Comparison of ENCODE assay signal across 12 cellular contexts in genomic region chr2:100581265-100581612, GRCh38. TPM values are rescaled to one million over a fixed set of nuclear protein-coding genes. Genes with fewer than 3 reads are reported as not detected.
DNase-seq lines count a peak whose midpoint lies in the region; ATAC-seq and TF ChIP-seq lines count a peak whose summit lies in the region.
"Had no signal": no experiment of that assay in that cellular context is flagged by ENCODE, and none has a peak within 500 bp of the region (broad histone marks: within the 10 kb centered on the region; RNA-seq: fewer than 3 reads in every experiment).

No MANE protein-coding gene starts in this region.

- TF ChIP-seq CTCF in thoracic aorta (IDR thresholded peaks at IDR 0.05), result no peak

- H3K4me1 Mint-ChIP-seq in activated CD8-positive, alpha-beta memory T cell treated with anti-CD3 and anti-CD28 coated beads, Interleukin-2, amount 10 ng/mL, durations not matched to agents 7 days and 5 days, result peaks cover 52% of the 10 kb centered on the region
- peaks cover 23 to 32% of the 10 kb centered on the region in 2 donors for H3K4me1 Mint-ChIP-seq in effector memory CD8-positive, alpha-beta T cell (ENCODE audit: low read depth in 2 of 2)

- H3K36me3 ChIP-seq in thoracic aorta, result no peaks in the 10 kb centered on the region

- H3K36me3 Mint-ChIP-seq in activated CD8-positive, alpha-beta memory T cell treated with anti-CD3 and anti-CD28 coated beads, Interleukin-2, amount 10 ng/mL, durations not matched to agents 7 days and 5 days, result peaks cover 12% of the 10 kb centered on the region
- peaks cover 18% of the 10 kb centered on the region for H3K36me3 Mint-ChIP-seq in effector memory CD8-positive, alpha-beta T cell (ENCODE audit: insufficient read depth)

- no peak for DNase-seq in activated CD8-positive, alpha-beta memory T cell treated with anti-CD3 and anti-CD28 coated beads, Interleukin-2, amount 10 ng/mL, durations not matched to agents 7 days and 5 days
- no peak for DNase-seq in activated CD8-positive, alpha-beta memory T cell treated with anti-CD3 and anti-CD28 coated beads, Interleukin-2, amount 50 U/mL, for 4 hours
- DNase-seq in Jurkat, Clone E6-1 (ENCODE audit: low read depth, low spot score), result no peak
- DNase-seq in effector memory CD8-positive, alpha-beta T cell, result no peak
- no peak for DNase-seq in thoracic aorta (ENCODE audit: low spot score)
- DNase-seq in NCI-H187 (lab: John Stamatoyannopoulos, UW), result no peak
- no peak for DNase-seq in NOMO-1 (lab: John Stamatoyannopoulos, UW; ENCODE audit: unreplicated experiment in 2 of 2)
- DNase-seq: NCI-H1930, PC-3 had no signal

- H3K27ac ChIP-seq in thoracic aorta, result peak overlapping the region in 1 of 2 donors; percentile 3
- H3K27ac ChIP-seq: VCaP had no signal

- peaks cover 0 to 13% of the 10 kb centered on the region in 2 donors for H3K4me1 ChIP-seq in thoracic aorta (ENCODE audit: control insufficient read depth in 1 of 2, low read depth in 2 of 2)

- H3K9me3 ChIP-seq in thoracic aorta, result no peaks in the 10 kb centered on the region

- H3K27me3 Mint-ChIP-seq in activated CD8-positive, alpha-beta memory T cell treated with anti-CD3 and anti-CD28 coated beads, Interleukin-2, amount 10 ng/mL, durations not matched to agents 7 days and 5 days, result no peaks in the 10 kb centered on the region
- no peaks in the 10 kb centered on the region for H3K27me3 Mint-ChIP-seq in effector memory CD8-positive, alpha-beta T cell

- CTCF ChIA-PET in activated CD8-positive, alpha-beta memory T cell treated with anti-CD3 and anti-CD28 coated beads, Interleukin-2, amount 10 ng/mL, durations not matched to agents 7 days and 5 days (lab: Charles Lee), result interaction anchor here (0.8 to 3.6 kb wide), 5 partner anchors 11 to 21 kb away, joined by 3 to 25 read pairs (median 12); partner anchors contain the start of gene PDCL3

- ATAC-seq in activated CD8-positive, alpha-beta memory T cell treated with anti-CD3 and anti-CD28 coated beads, Interleukin-2, amount 10 ng/mL, durations not matched to agents 7 days and 5 days, result peak; percentile 31
- no peak for ATAC-seq in effector memory CD8-positive, alpha-beta T cell (replicated peaks)
- ATAC-seq in thoracic aorta (ENCODE audit: insufficient number of reproducible peaks, low FRiP score, low read depth) (no peak), GM21390 (IDR thresholded peaks at IDR 0.05; ENCODE audit: unreplicated experiment) (no peak)
- ATAC-seq: PC-3 had no signal

- no peaks in the 10 kb centered on the region for H3K27me3 ChIP-seq in thoracic aorta (replicated peaks; ENCODE audit: insufficient read depth)

- H3K4me3 ChIP-seq in Jurkat, Clone E6-1 (ENCODE audit: low read length), result peak overlapping the region; percentile 13
- peak overlapping the region; percentile 21 for H3K4me3 ChIP-seq in thoracic aorta

- no peaks in the 10 kb centered on the region for H3K9me3 Mint-ChIP-seq in activated CD8-positive, alpha-beta memory T cell treated with anti-CD3 and anti-CD28 coated beads, Interleukin-2, amount 10 ng/mL, durations not matched to agents 7 days and 5 days (ENCODE audit: low read depth)
- no peaks in the 10 kb centered on the region for H3K9me3 Mint-ChIP-seq in effector memory CD8-positive, alpha-beta T cell

- H3K4me3 Mint-ChIP-seq in activated CD8-positive, alpha-beta memory T cell treated with anti-CD3 and anti-CD28 coated beads, Interleukin-2, amount 10 ng/mL, durations not matched to agents 7 days and 5 days, result peak overlapping the region; percentile 55
- peak overlapping the region; percentile 71 to 81 for H3K4me3 Mint-ChIP-seq in effector memory CD8-positive, alpha-beta T cell
- H3K4me3 Mint-ChIP-seq: neural crest cell had no signal

- H3K27ac Mint-ChIP-seq in activated CD8-positive, alpha-beta memory T cell treated with anti-CD3 and anti-CD28 coated beads, Interleukin-2, amount 10 ng/mL, durations not matched to agents 7 days and 5 days, result peak overlapping the region; percentile 97
- H3K27ac Mint-ChIP-seq in effector memory CD8-positive, alpha-beta T cell, result peak overlapping the region; percentile 98 to 99

RNA-seq across cellular contexts. Expression of gene PDCL3, which starts 18.4 kb away (rescaled TPM):
- 10 to 100 TPM; 25.1 to 36.7 TPM for total RNA-seq in activated CD8-positive, alpha-beta memory T cell treated with anti-CD3 and anti-CD28 coated beads, Interleukin-2, amount 10 ng/mL, durations not matched to agents 7 days and 5 days
- 73.2 TPM for polyA plus RNA-seq in Jurkat, Clone E6-1 (2012; ENCODE audit: insufficient read depth, insufficient read length)
- 10 to 100 TPM in 1 of 2 donors, 1 to 10 TPM in 1; 7.5 to 13.4 TPM for total RNA-seq in thoracic aorta
